In genomic region chr5:177006265-177006972, GRCh38 we compare ENCODE assay signal across 8 cellular contexts. TPM values are rescaled to one million over a fixed set of nuclear protein-coding genes. Genes with fewer than 3 reads are reported as not detected.
DNase-seq lines count a peak whose midpoint lies in the region; ATAC-seq and TF ChIP-seq lines count a peak whose summit lies in the region.

TSS of gene UIMC1 (minus strand) at chr5:177006779. CDS start at chr5:176982615, 24,164 bp downstream.

- H3K4me3 Mint-ChIP-seq in activated naive CD8-positive, alpha-beta T cell treated with anti-CD3 and anti-CD28 coated beads, Interleukin-2, amount 10 ng/mL, durations not matched to agents 7 days and 5 days, result peak within 1 kb of the TSS; percentile 87
- peak within 1 kb of the TSS; percentile 94 for H3K4me3 Mint-ChIP-seq in osteocyte (ENCODE audit: unreplicated experiment)

- H3K27me3 Mint-ChIP-seq in activated naive CD8-positive, alpha-beta T cell treated with anti-CD3 and anti-CD28 coated beads, Interleukin-2, amount 10 ng/mL, durations not matched to agents 7 days and 5 days, result no peaks in the 10 kb centered on the region
- H3K27me3 Mint-ChIP-seq in osteocyte (ENCODE audit: unreplicated experiment), result no peaks in the 10 kb centered on the region

- H3K4me1 ChIP-seq in thoracic aorta (ENCODE audit: control insufficient read depth in 1 of 2, low read depth in 2 of 2), result peaks cover 7 to 23% of the 10 kb centered on the region in 2 donors

- peaks cover 50% of the 10 kb centered on the region for H3K79me2 ChIP-seq in SU-DHL-6 (ENCODE audit: insufficient read depth, low read length)

- peaks cover 21% of the 10 kb centered on the region for H3K4me1 Mint-ChIP-seq in activated naive CD8-positive, alpha-beta T cell treated with anti-CD3 and anti-CD28 coated beads, Interleukin-2, amount 10 ng/mL, durations not matched to agents 7 days and 5 days
- H3K4me1 Mint-ChIP-seq in osteocyte (ENCODE audit: unreplicated experiment), result peaks cover 23% of the 10 kb centered on the region

- peak within 1 kb of the TSS; percentile 91 for H2AFZ ChIP-seq in SU-DHL-6 (ENCODE audit: low read depth, low read length, severe bottlenecking)

- H3K4me2 ChIP-seq in SU-DHL-6 (ENCODE audit: low read depth, low read length, poor library complexity, severe bottlenecking), result peak within 1 kb of the TSS; percentile 91

- DNase-seq in GM10248 (ENCODE audit: extremely low spot score), result peak; percentile 95
- peak; percentile 74 for DNase-seq in NCI-H1105 treated with DMSO at 0.1 percent for 48 hours (lab: John Stamatoyannopoulos, UW)
- DNase-seq in activated naive CD8-positive, alpha-beta T cell treated with anti-CD3 and anti-CD28 coated beads, Interleukin-2, amount 10 ng/mL, durations not matched to agents 7 days and 5 days, result peak; percentile 97
- peak; percentile 74 to 97 (median 91) for DNase-seq in head of caudate nucleus
- DNase-seq in osteocyte (ENCODE audit: extremely low spot score, unreplicated experiment), result peak; percentile 98
- peak; percentile 71 for DNase-seq in thoracic aorta (ENCODE audit: low spot score)

- ATAC-seq in HG02623 (IDR thresholded peaks at IDR 0.05; ENCODE audit: unreplicated experiment), result peak; percentile 70
- peak; percentile 90 for ATAC-seq in activated naive CD8-positive, alpha-beta T cell treated with anti-CD3 and anti-CD28 coated beads, Interleukin-2, amount 10 ng/mL, durations not matched to agents 7 days and 5 days (ENCODE audit: low read depth)
- peak; percentile 86 for ATAC-seq in thoracic aorta (ENCODE audit: insufficient number of reproducible peaks, low FRiP score, low read depth)

- POLR2A ChIA-PET in GM10248 (lab: Yijun Ruan, JAX), result no interaction called here
- POLR2A ChIA-PET in activated naive CD8-positive, alpha-beta T cell treated with anti-CD3 and anti-CD28 coated beads, Interleukin-2, amount 10 ng/mL, durations not matched to agents 7 days and 5 days (lab: Charles Lee), result interaction anchor here (0.7 to 1.8 kb wide), 9 partner anchors 13 to 1350 kb away, joined by 3 to 8 read pairs (median 3); partner anchors contain the start of gene ZNF346

- H3K27ac Mint-ChIP-seq in activated naive CD8-positive, alpha-beta T cell treated with anti-CD3 and anti-CD28 coated beads, Interleukin-2, amount 10 ng/mL, durations not matched to agents 7 days and 5 days, result peak within 1 kb of the TSS; percentile 94
- peak within 1 kb of the TSS; percentile 99 for H3K27ac Mint-ChIP-seq in osteocyte (ENCODE audit: unreplicated experiment)

- H4K20me1 ChIP-seq in SU-DHL-6 (ENCODE audit: low read depth, low read length), result no peaks in the 10 kb centered on the region; the same call in 1 of the 2 replicates

- peaks cover 3% of the 10 kb centered on the region for H3K36me3 Mint-ChIP-seq in activated naive CD8-positive, alpha-beta T cell treated with anti-CD3 and anti-CD28 coated beads, Interleukin-2, amount 10 ng/mL, durations not matched to agents 7 days and 5 days
- H3K36me3 Mint-ChIP-seq in osteocyte (ENCODE audit: unreplicated experiment), result no peaks in the 10 kb centered on the region

- H3K9me3 ChIP-seq in SU-DHL-6 (ENCODE audit: insufficient read depth, low read length), result no peaks in the 10 kb centered on the region
- no peaks in the 10 kb centered on the region for H3K9me3 ChIP-seq in thoracic aorta

- H3K9me3 Mint-ChIP-seq in activated naive CD8-positive, alpha-beta T cell treated with anti-CD3 and anti-CD28 coated beads, Interleukin-2, amount 10 ng/mL, durations not matched to agents 7 days and 5 days, result no peaks in the 10 kb centered on the region
- no peaks in the 10 kb centered on the region for H3K9me3 Mint-ChIP-seq in osteocyte (ENCODE audit: unreplicated experiment)

- H3K27ac ChIP-seq in SU-DHL-6 (ENCODE audit: low read depth, low read length) (peak within 1 kb of the TSS; percentile 79), thoracic aorta (peak within 1 kb of the TSS; percentile 92 to 95)

- no peaks in the 10 kb centered on the region for H3K36me3 ChIP-seq in SU-DHL-6 (ENCODE audit: low read length)
- no peaks in the 10 kb centered on the region for H3K36me3 ChIP-seq in thoracic aorta

- peak within 1 kb of the TSS; percentile 94 for H3K9ac ChIP-seq in SU-DHL-6 (ENCODE audit: low read length)

- CTCF ChIA-PET in GM10248 (lab: Yijun Ruan, JAX), result interaction anchor here (1.0 to 4.2 kb wide), 8 partner anchors 10 to 346 kb away, joined by 3 to 29 read pairs (median 4); partner anchors contain the start of gene ZNF346

- TF ChIP-seq CTCF in GM10248 (IDR thresholded peaks at IDR 0.05; ENCODE audit: control extremely low read depth, extremely low read depth, low read depth, missing control alignments) (no peak), SU-DHL-6 (IDR thresholded peaks at IDR 0.05; ENCODE audit: insufficient read depth, low read length, poor library complexity, severe bottlenecking) (no peak), osteocyte (IDR thresholded peaks at IDR 0.05) (no peak), thoracic aorta (IDR thresholded peaks at IDR 0.05) (no peak)

- H3K27me3 ChIP-seq in SU-DHL-6 (ENCODE audit: low read length) (no peaks in the 10 kb centered on the region), thoracic aorta (replicated peaks; ENCODE audit: insufficient read depth) (no peaks in the 10 kb centered on the region)

- H3K9me2 ChIP-seq in SU-DHL-6 (replicated peaks; ENCODE audit: insufficient read depth, low read length), result no peaks in the 10 kb centered on the region

- H3K4me3 ChIP-seq in SU-DHL-6 (ENCODE audit: insufficient read depth, low read length, poor library complexity, severe bottlenecking) (peak within 1 kb of the TSS; percentile 91), thoracic aorta (peak within 1 kb of the TSS; percentile 99)

- intact Hi-C loops in head of caudate nucleus (cut with DNase I), result no loop called here

- peaks cover 27% of the 10 kb centered on the region for H3F3A ChIP-seq in SU-DHL-6 (ENCODE audit: insufficient read depth)

RNA-seq across cellular contexts. Expression of gene UIMC1, which starts in this region (rescaled TPM):
- 10 to 100 TPM; 52.8 to 54.1 TPM for total RNA-seq in activated naive CD8-positive, alpha-beta T cell treated with anti-CD3 and anti-CD28 coated beads, Interleukin-2, amount 10 ng/mL, durations not matched to agents 7 days and 5 days
- total RNA-seq in osteocyte (32.9 and 48.7 TPM in 2 replicates), thoracic aorta (10 to 100 TPM; 27.3 to 40.9 TPM)

Comparison
In these comparisons a context has a peak if more than half of its experiments do, and no peak if none do; other contexts are left out.
1. Peak in every context shown above with its lines: DNase-seq, ATAC-seq, H3K4me3 ChIP-seq and H3K27ac ChIP-seq.